Comparison of ENCODE assay signal across 8 cellular contexts in the genomic region with DNA sequence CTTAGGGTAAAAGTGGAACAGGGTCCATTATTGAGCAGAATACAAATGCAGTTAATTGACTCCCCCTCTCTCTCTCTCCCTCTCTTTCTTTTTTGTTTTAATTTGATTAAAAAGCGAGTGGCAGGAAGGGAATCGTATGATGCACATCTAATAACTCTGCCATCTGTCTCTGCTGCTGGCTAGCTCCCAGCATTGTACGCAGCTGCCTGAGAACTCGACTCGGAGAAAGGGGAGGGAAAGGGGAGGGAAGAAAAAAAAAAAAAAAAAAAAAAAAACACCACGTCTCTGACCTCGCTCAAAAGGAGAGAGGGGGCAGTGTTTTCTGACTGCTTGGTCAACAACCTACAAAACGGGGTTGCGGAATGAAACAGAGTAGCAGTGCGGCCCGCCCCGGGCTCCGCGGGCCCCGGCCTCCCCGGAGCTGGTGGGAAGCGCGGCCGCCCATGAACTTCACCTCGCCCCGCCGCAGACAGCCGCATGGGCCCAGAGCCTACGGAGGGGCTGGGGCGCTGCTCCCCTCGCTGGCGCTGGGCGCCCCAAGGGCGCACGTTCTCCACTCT.
DNase-seq lines count a peak whose midpoint lies in the region; ATAC-seq lines count a peak whose summit lies in the region.

No MANE protein-coding gene starts in this region.

- peaks cover 58% of the 10 kb centered on the region for H3K27me3 Mint-ChIP-seq in activated naive CD8-positive, alpha-beta T cell treated with anti-CD3 and anti-CD28 coated beads, Interleukin-2, amount 10 ng/mL, durations not matched to agents 7 days and 5 days

- H3K36me3 Mint-ChIP-seq in activated naive CD8-positive, alpha-beta T cell treated with anti-CD3 and anti-CD28 coated beads, Interleukin-2, amount 10 ng/mL, durations not matched to agents 7 days and 5 days, result no peaks in the 10 kb centered on the region

- H3K9me3 Mint-ChIP-seq in activated naive CD8-positive, alpha-beta T cell treated with anti-CD3 and anti-CD28 coated beads, Interleukin-2, amount 10 ng/mL, durations not matched to agents 7 days and 5 days, result no peaks in the 10 kb centered on the region

- H3K27ac Mint-ChIP-seq in activated naive CD8-positive, alpha-beta T cell treated with anti-CD3 and anti-CD28 coated beads, Interleukin-2, amount 10 ng/mL, durations not matched to agents 7 days and 5 days, result no peak overlapping the region

- DNase-seq in Ammon's horn (ENCODE audit: low spot score) (peak; percentile 94), NCI-H2107 treated with DMSO at 0.1 percent for 48 hours (lab: John Stamatoyannopoulos, UW; ENCODE audit: unreplicated experiment) (peak; percentile 77), head of caudate nucleus (peak; percentile 65 to 93 (median 84)), non-pigmented ciliary epithelial cell (ENCODE audit: low read depth) (peak; percentile 80), LoVo (ENCODE audit: low spot score) (no peak)
- DNase-seq in activated naive CD8-positive, alpha-beta T cell treated with anti-CD3 and anti-CD28 coated beads, Interleukin-2, amount 10 ng/mL, durations not matched to agents 7 days and 5 days, result peak; percentile 30

- POLR2A ChIA-PET in activated naive CD8-positive, alpha-beta T cell treated with anti-CD3 and anti-CD28 coated beads, Interleukin-2, amount 10 ng/mL, durations not matched to agents 7 days and 5 days (lab: Charles Lee), result interaction anchor here (0.6 kb wide), 1 partner anchor 140 kb away, joined by 4 read pairs; no protein-coding TSS in a partner anchor

- intact Hi-C loops in head of caudate nucleus (cut with DNase I), result loop anchor here (5.0 kb wide), 2 partner anchors 85 to 100 kb away; no protein-coding TSS in a partner anchor

- peaks cover 6% of the 10 kb centered on the region for H3K4me1 Mint-ChIP-seq in activated naive CD8-positive, alpha-beta T cell treated with anti-CD3 and anti-CD28 coated beads, Interleukin-2, amount 10 ng/mL, durations not matched to agents 7 days and 5 days

- ATAC-seq in GM18858 (IDR thresholded peaks at IDR 0.05; ENCODE audit: unreplicated experiment) (peak; percentile 39), HG03039 (IDR thresholded peaks at IDR 0.05; ENCODE audit: unreplicated experiment) (peak; percentile 63)
- peak; percentile 60 for ATAC-seq in activated naive CD8-positive, alpha-beta T cell treated with anti-CD3 and anti-CD28 coated beads, Interleukin-2, amount 10 ng/mL, durations not matched to agents 7 days and 5 days (ENCODE audit: low read depth)

- H3K4me3 Mint-ChIP-seq in activated naive CD8-positive, alpha-beta T cell treated with anti-CD3 and anti-CD28 coated beads, Interleukin-2, amount 10 ng/mL, durations not matched to agents 7 days and 5 days, result peak overlapping the region; percentile 32
